Comparison of ENCODE assay signal across 19 cellular contexts in the genomic region with DNA sequence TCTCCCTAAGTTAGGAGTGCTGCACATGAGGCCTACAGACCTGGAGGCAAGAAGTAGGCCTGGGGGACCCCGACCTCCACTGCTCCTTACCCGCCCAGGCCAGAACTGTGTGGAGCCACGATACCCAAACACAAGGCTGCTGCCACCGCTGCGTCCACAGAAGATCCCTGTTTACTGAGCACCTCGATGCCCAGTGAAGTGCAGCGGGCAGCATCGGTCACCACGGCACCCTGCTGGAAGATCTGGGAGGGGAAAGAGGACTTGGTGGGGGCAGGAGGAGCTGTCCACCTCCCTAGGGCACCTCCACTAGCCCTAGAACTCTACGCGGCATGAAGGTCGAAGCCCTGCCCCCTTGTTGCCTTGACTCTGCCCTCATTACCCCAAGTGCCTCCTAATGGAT. TPM values are rescaled to one million over a fixed set of nuclear protein-coding genes. Genes with fewer than 3 reads are reported as not detected.
A peak's percentile ranks its signal among the peaks of the same experiment; 100 is the strongest.
DNase-seq lines count a peak whose midpoint lies in the region; ATAC-seq and TF ChIP-seq lines count a peak whose summit lies in the region.
"Had no signal": no experiment of that assay in that cellular context is flagged by ENCODE, and none has a peak within 500 bp of the region (broad histone marks: within the 10 kb centered on the region; RNA-seq: fewer than 3 reads in every experiment).

No MANE protein-coding gene starts in this region.

- no peak overlapping the region for H2AFZ ChIP-seq in GM23338

- H3K27me3 Mint-ChIP-seq in GM23338 (ENCODE audit: insufficient read depth, low read depth, poor library complexity) (peaks cover 11% of the 10 kb centered on the region), T-helper 17 cell (no peaks in the 10 kb centered on the region)
- H3K27me3 Mint-ChIP-seq: CD8-positive, alpha-beta memory T cell had no signal

- TF ChIP-seq POLR2A in heart left ventricle (IDR thresholded peaks at IDR 0.05) (no peak), vagina (IDR thresholded peaks at IDR 0.05) (no peak)

- peaks cover 16% of the 10 kb centered on the region for H3K4me1 Mint-ChIP-seq in GM23338
- peaks cover 6% of the 10 kb centered on the region for H3K4me1 Mint-ChIP-seq in T-helper 17 cell

- no peaks in the 10 kb centered on the region for H3K9me3 Mint-ChIP-seq in GM23338
- H3K9me3 Mint-ChIP-seq: CD8-positive, alpha-beta memory T cell had no signal

- H3K9me2 ChIP-seq in GM23338 (ENCODE audit: insufficient read depth): no peaks in the 10 kb centered on the region

- peaks cover 10% of the 10 kb centered on the region for H3K36me3 Mint-ChIP-seq in GM23338 (ENCODE audit: low read depth)
- H3K36me3 Mint-ChIP-seq in T-helper 17 cell (ENCODE audit: low read depth): peaks cover 9% of the 10 kb centered on the region

- H3K4me2 ChIP-seq in GM23338: peak overlapping the region; percentile 82
- H3K4me2 ChIP-seq: BLaER1 treated with 17β-estradiol and CSF1 and Interleukin-3, amounts not matched to agents 10 nM and 100 nM had no signal

- H3K4me3 Mint-ChIP-seq in GM23338: peak overlapping the region; percentile 65
- H3K4me3 Mint-ChIP-seq in T-helper 17 cell: no peak overlapping the region
- H3K4me3 Mint-ChIP-seq: CD8-positive, alpha-beta memory T cell had no signal

- WGBS in psoas muscle, 3 donors: 67 to 92% (median 85%) methylated on average over 12 of the region's 12 CpGs
- 86 to 95% (median 90%) methylated on average over 12 of the region's 12 CpGs for WGBS in heart left ventricle, 4 donors

- ATAC-seq in GM23338: peak; percentile 38
- ATAC-seq in T-helper 17 cell: no peak
- ATAC-seq in psoas muscle: peak in 3 of 4 donors; percentile 23 to 32 (median 26)
- no peak for ATAC-seq in heart left ventricle
- ATAC-seq: K562 had no signal

- DNase-seq in GM23338 (ENCODE audit: low spot score): no peak
- DNase-seq in T-helper 17 cell: no peak
- peak; percentile 18 for DNase-seq in iPS-NIHi7 (ENCODE audit: extremely low spot score)
- DNase-seq in psoas muscle: no peak
- DNase-seq in heart left ventricle: no peak
- DNase-seq in vagina (ENCODE audit: extremely low spot score in 2 of 2): no peak
- DNase-seq in DMS 273 treated with DMSO at 0.1 percent for 48 hours (lab: John Stamatoyannopoulos, UW): no peak
- no peak for DNase-seq in stimulated activated CD4-positive, alpha-beta T cell treated with anti-CD3 and anti-CD28 coated beads, Interleukin-4, amount 100 ng/mL, for 1 hour
- DNase-seq: CD8-positive, alpha-beta memory T cell; DMS79; NCI-H1092 treated with DMSO at 0.1 percent for 48 hours; NCI-H2081 treated with DMSO at 0.1 percent for 48 hours; NCI-H446 treated with DMSO at 0.1 percent for 48 hours; NCI-H774; SHP77 had no signal

- H3K27me3 ChIP-seq in GM23338 (ENCODE audit: insufficient read depth): no peaks in the 10 kb centered on the region
- no peaks in the 10 kb centered on the region for H3K27me3 ChIP-seq in psoas muscle (ENCODE audit: insufficient read depth in 3 of 3, low read length in 2 of 3)
- H3K27me3 ChIP-seq in heart left ventricle: no peaks in the 10 kb centered on the region
- no peaks in the 10 kb centered on the region for H3K27me3 ChIP-seq in vagina
- H3K27me3 ChIP-seq: BLaER1 treated with 17β-estradiol and CSF1 and Interleukin-3, amounts not matched to agents 10 nM and 100 nM had no signal

- no peaks in the 10 kb centered on the region for H3K79me2 ChIP-seq in GM23338 (replicated peaks; ENCODE audit: insufficient read depth)

- no peaks in the 10 kb centered on the region; the same call in 1 of the 2 replicates for H3K36me3 ChIP-seq in GM23338 (ENCODE audit: insufficient read depth)
- peaks cover 0 to 19% of the 10 kb centered on the region in 2 donors for H3K36me3 ChIP-seq in psoas muscle (ENCODE audit: insufficient read depth in 1 of 2, low read depth in 1 of 2)
- peaks cover 0 to 46% (median 35%) of the 10 kb centered on the region in 9 donors for H3K36me3 ChIP-seq in heart left ventricle
- peaks cover 0 to 5% of the 10 kb centered on the region in 2 donors for H3K36me3 ChIP-seq in vagina
- H3K36me3 ChIP-seq: BLaER1 treated with 17β-estradiol and CSF1 and Interleukin-3, amounts not matched to agents 10 nM and 100 nM had no signal

- 0 out of 2 replicates have a peak, but pooled peaks cover 4% of the 10 kb centered on the region for H3F3A ChIP-seq in GM23338 (replicated peaks; ENCODE audit: low read depth)

- TF ChIP-seq CTCF in GM23338 (conservative IDR thresholded peaks at IDR 0.05; ENCODE audit: low read depth in 2 of 2) (no peak), psoas muscle (IDR thresholded peaks at IDR 0.05) (no peak), heart left ventricle (IDR thresholded peaks at IDR 0.05) (no peak), vagina (IDR thresholded peaks at IDR 0.05) (no peak)

- intact Hi-C loops in psoas muscle (cut with DNase I): no loop called here
- intact Hi-C loops in heart left ventricle (cut with DNase I): no loop called here
- intact Hi-C loops in vagina (cut with DNase I): no loop called here

- H3K4me1 ChIP-seq in GM23338 (ENCODE audit: insufficient read depth) (peaks cover 8% of the 10 kb centered on the region), psoas muscle (peaks cover 25% of the 10 kb centered on the region), heart left ventricle (peaks cover 0 to 8% (median 0%) of the 10 kb centered on the region in 12 donors), vagina (no peaks in the 10 kb centered on the region)
- H3K4me1 ChIP-seq: HAP-1 had no signal

- no peak overlapping the region for H3K27ac Mint-ChIP-seq in GM23338
- peak overlapping the region; percentile 21 for H3K27ac Mint-ChIP-seq in T-helper 17 cell
- H3K27ac Mint-ChIP-seq: CD8-positive, alpha-beta memory T cell had no signal

- H3K9me3 ChIP-seq in T-helper 17 cell (ENCODE audit: control insufficient read depth, low read length, poor library complexity, severe bottlenecking): no peaks in the 10 kb centered on the region
- H3K9me3 ChIP-seq in psoas muscle: no peaks in the 10 kb centered on the region
- no peaks in the 10 kb centered on the region for H3K9me3 ChIP-seq in heart left ventricle
- H3K9me3 ChIP-seq in vagina: no peaks in the 10 kb centered on the region
- H3K9me3 ChIP-seq: BLaER1 treated with 17β-estradiol and CSF1 and Interleukin-3, amounts not matched to agents 10 nM and 100 nM; HAP-1 had no signal

- H3K27ac ChIP-seq in GM23338 (ENCODE audit: low read depth) (no peak overlapping the region), psoas muscle (peak overlapping the region; percentile 46), heart left ventricle (no peak overlapping the region), vagina (no peak overlapping the region)
- H3K27ac ChIP-seq: BLaER1 treated with 17β-estradiol and CSF1 and Interleukin-3, amounts not matched to agents 10 nM and 100 nM; SK-N-MC had no signal

- peak overlapping the region; percentile 53; the same call in 1 of the 2 replicates for H3K4me3 ChIP-seq in GM23338
- H3K4me3 ChIP-seq in psoas muscle: peak overlapping the region; percentile 34
- no peak overlapping the region for H3K4me3 ChIP-seq in heart left ventricle
- H3K4me3 ChIP-seq in vagina: no peak overlapping the region
- H3K4me3 ChIP-seq: BLaER1 treated with 17β-estradiol and CSF1 and Interleukin-3, amounts not matched to agents 10 nM and 100 nM; HAP-1; K562; SK-N-MC had no signal

- peaks cover 8% of the 10 kb centered on the region; the same call in 1 of the 2 replicates for H4K20me1 ChIP-seq in GM23338 (replicated peaks; ENCODE audit: insufficient read depth)
- H4K20me1 ChIP-seq: BLaER1 treated with 17β-estradiol and CSF1 and Interleukin-3, amounts not matched to agents 10 nM and 100 nM had no signal

TF ChIP-seq in GM23338, 12 proteins besides CTCF, POLR2A, EP300 and RAD21 (continues in another document):
- TF ChIP-seq NANOG (IDR thresholded peaks at IDR 0.05; ENCODE audit: borderline replicate concordance): no peak

RNA-seq across cellular contexts. Expression of gene GGT7, which starts 9.9 kb away (rescaled TPM):
- 23.6 and 24.9 TPM in 2 replicates for total RNA-seq in GM23338 (2014; rRNA removed; shearing (Covaris generic))
- 19.0 and 24.6 TPM in 2 replicates for polyA plus RNA-seq in GM23338 (2016; fragmentation: Nextera tagmentation; extraction: Ambion mirVana)
- 10 to 100 TPM; 15.0 to 20.2 TPM for total RNA-seq in T-helper 17 cell
- 10 to 100 TPM; 12.8 to 36.2 (median 29.0) TPM for total RNA-seq in psoas muscle
- 10 to 100 TPM in 2 of 3 donors, 1 to 10 TPM in 1; 4.8 to 32.4 (median 14.3) TPM for polyA plus RNA-seq in psoas muscle
- total RNA-seq in heart left ventricle: 10 to 100 TPM in 8 of 9 donors, 1 to 10 TPM in 1; 7.9 to 30.7 (median 17.5) TPM
- 10 to 100 TPM; 13.0 to 22.1 TPM for polyA plus RNA-seq in heart left ventricle
- total RNA-seq in vagina: 18.9 TPM

RNA-seq across cellular contexts. Expression of gene ACSS2, which starts 13.7 kb away (rescaled TPM):
- 43.4 and 49.3 TPM in 2 replicates for total RNA-seq in GM23338 (2014; rRNA removed; shearing (Covaris generic))
- polyA plus RNA-seq in GM23338 (2016; fragmentation: Nextera tagmentation; extraction: Ambion mirVana) (26.1 and 26.8 TPM in 2 replicates), psoas muscle (10 to 100 TPM; 15.9 to 68.0 (median 56.7) TPM), heart left ventricle (100 to 1,000 TPM in 1 of 2 donors, 10 to 100 TPM in 1; 72.6 to 117 TPM)
- total RNA-seq in T-helper 17 cell (10 to 100 TPM; 15.0 to 15.6 TPM), psoas muscle (100 to 1,000 TPM; 106 to 161 (median 115) TPM), heart left ventricle (100 to 1,000 TPM in 4 of 9 donors, 10 to 100 TPM in 5; 87.1 to 113 (median 99.7) TPM), vagina (56.2 TPM)

RNA-seq across cellular contexts. Expression of gene NCOA6, which starts 37.3 kb away (rescaled TPM):
- 10.6 and 10.8 TPM in 2 replicates for total RNA-seq in GM23338 (2014; rRNA removed; shearing (Covaris generic))
- polyA plus RNA-seq in GM23338 (2016; fragmentation: Nextera tagmentation; extraction: Ambion mirVana): 15.9 and 17.4 TPM in 2 replicates
- 10 to 100 TPM; 26.3 to 30.7 TPM for total RNA-seq in T-helper 17 cell
- 10 to 100 TPM; 11.0 to 15.7 (median 13.0) TPM for total RNA-seq in psoas muscle
- polyA plus RNA-seq in psoas muscle: 1 to 10 TPM; 5.6 to 7.2 (median 6.9) TPM
- total RNA-seq in heart left ventricle: 10 to 100 TPM; 13.0 to 34.0 (median 19.9) TPM
- 10 to 100 TPM; 13.9 to 22.7 TPM for polyA plus RNA-seq in heart left ventricle
- 19.2 TPM for total RNA-seq in vagina

Comparison
In these comparisons a context has a peak if more than half of its experiments do, and no peak if none do; other contexts are left out.
1. ATAC-seq: peak in GM23338 (single experiment) and psoas muscle (3 of 4); none in T-helper 17 cell (single experiment) and heart left ventricle (0 of 4).
2. H3K4me3 ChIP-seq: peak in GM23338 (single experiment) and psoas muscle (single experiment); none in heart left ventricle (0 of 12) and vagina (0 of 2).